In the genomic region with DNA sequence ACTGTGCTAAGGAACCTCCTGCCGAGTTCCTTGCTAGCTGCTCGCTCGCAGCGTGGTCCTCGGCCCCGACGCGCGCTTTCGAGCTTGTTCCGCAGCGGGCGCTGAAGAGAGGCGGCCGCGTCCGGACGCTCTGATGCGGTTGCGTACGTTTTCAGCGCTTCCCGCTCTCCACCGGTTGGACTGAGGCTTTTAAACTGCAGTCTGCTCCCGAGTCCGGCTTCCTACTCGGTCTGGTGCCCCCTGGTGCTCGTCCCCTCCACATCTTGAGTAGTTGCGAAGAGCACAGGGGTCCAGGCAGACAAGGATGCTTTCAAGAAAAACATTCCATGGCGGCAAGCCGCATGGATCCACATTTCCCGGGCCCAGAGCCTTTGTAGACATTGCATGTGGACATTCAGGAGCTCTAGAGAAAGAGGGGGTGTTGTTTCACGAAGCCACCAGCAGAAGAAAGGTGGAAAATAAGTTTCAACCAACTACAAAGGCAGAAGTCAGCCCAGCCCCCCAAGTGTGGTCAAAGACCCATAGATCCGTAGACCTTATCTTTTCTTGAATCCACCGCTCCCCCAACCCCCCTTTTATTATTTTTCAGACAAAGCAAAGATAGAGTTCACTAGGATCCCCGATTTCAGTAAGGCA, we compare ENCODE assay signal across 8 cellular contexts. TPM values are rescaled to one million over a fixed set of nuclear protein-coding genes. Genes with fewer than 3 reads are reported as not detected.
DNase-seq lines count a peak whose midpoint lies in the region; ATAC-seq and TF ChIP-seq lines count a peak whose summit lies in the region.

No MANE protein-coding gene starts in this region.

- H3K4me3 ChIP-seq in lower leg skin (ENCODE audit: low read depth, poor library complexity, severe bottlenecking): no peak overlapping the region

- DNase-seq in NCI-H526 treated with DMSO at 0.1 percent for 48 hours (lab: John Stamatoyannopoulos, UW) (peak; percentile 95), ecto neural progenitor cell (ENCODE audit: low spot score) (peak; percentile 97), lower leg skin (ENCODE audit: low spot score in 2 of 2) (peak; percentile 86 to 98)
- DNase-seq in activated CD4-positive, alpha-beta T cell treated with anti-CD3 and anti-CD28 coated beads, Interleukin-2, amount 50 U/mL, for 24 hours (ENCODE audit: low read depth in 1 of 2, low spot score in 1 of 2): peak; percentile 66 to 83
- DNase-seq in stimulated activated CD4-positive, alpha-beta T cell treated with anti-CD3 and anti-CD28 coated beads, Interleukin-4, amount 100 ng/mL, for 24 hours: peak; percentile 88

- TF ChIP-seq CTCF in C4-2B (conservative IDR thresholded peaks at IDR 0.05): peak; percentile 85
- peak in 1 of 3 donors; percentile 88 for TF ChIP-seq CTCF in lower leg skin (IDR thresholded peaks at IDR 0.05)

- intact Hi-C loops in lower leg skin (cut with DNase I; ENCODE audit: low total_unique reads): loop anchor here (5.0 kb wide), 1 partner anchor 179 kb away; no protein-coding TSS in a partner anchor

- ATAC-seq in GM19324 (IDR thresholded peaks at IDR 0.05; ENCODE audit: low FRiP score, unreplicated experiment) (peak; percentile 36), HG03469 (IDR thresholded peaks at IDR 0.05; ENCODE audit: unreplicated experiment) (peak; percentile 32)

- WGBS in lower leg skin, 2 donors: 0 to 1% methylated on average over 36 of the region's 36 CpGs

- H3K27ac ChIP-seq in C4-2B: peak overlapping the region; percentile 93

- no peak for TF ChIP-seq POLR2A in lower leg skin (IDR thresholded peaks at IDR 0.05)

RNA-seq across cellular contexts. Expression of gene WNK1, which starts 1.1 kb away (rescaled TPM):
- 100 to 1,000 TPM; 273 to 518 (median 346) TPM for total RNA-seq in lower leg skin
